In the genomic region with DNA sequence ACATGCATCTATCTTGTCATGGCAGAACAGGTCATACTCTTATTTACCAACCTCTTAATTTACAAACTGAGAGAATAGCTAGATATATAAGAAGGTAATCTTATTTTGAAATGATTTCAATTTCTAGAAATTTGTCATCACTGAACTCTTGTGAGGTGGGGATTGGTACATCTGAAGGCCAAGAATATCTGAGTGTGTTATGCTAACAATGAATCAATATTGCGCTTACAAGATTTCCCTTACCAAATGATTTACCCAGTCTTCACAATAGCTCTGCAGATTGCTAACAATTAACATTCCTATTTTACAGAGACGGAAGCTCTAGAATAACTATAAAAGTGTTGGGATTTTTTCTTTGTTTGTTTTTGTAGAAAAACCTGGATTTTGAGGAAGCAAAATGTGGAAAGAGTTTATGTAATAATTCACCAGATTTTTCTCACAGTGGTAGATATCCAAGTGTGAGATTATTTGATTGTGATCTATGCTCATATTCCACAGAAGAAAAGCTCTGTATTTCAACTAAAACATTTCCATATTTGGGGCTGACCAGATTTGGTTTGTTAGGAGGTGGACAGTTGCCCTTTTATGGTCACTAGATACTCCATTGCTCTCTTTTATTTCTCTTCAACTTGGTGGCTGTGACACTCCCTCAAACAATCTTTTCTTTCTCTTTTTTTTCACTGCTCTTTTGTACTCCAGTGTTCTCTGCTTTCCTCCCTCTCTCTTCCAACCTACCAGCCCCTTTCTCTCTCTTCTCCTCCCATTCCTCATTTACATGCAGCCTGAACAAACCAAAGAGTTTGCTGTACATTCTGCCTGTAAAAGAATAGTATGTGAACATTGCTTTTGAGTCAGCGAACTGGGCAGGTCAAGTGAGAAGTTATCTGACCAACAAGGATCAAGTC, we compare ENCODE assay signal across 20 cellular contexts. TPM values are rescaled to one million over a fixed set of nuclear protein-coding genes. Genes with fewer than 3 reads are reported as not detected.
DNase-seq lines count a peak whose midpoint lies in the region; ATAC-seq, FAIRE-seq and TF ChIP-seq lines count a peak whose summit lies in the region.
"Had no signal": no experiment of that assay in that cellular context is flagged by ENCODE, and none has a peak within 500 bp of the region (broad histone marks: within the 10 kb centered on the region; RNA-seq: fewer than 3 reads in every experiment).

No MANE protein-coding gene starts in this region.

- peaks cover 55% of the 10 kb centered on the region for H3K79me2 ChIP-seq in HepG2 (ENCODE audit: insufficient read depth, low read length)

- H3K36me3 Mint-ChIP-seq in chondrocyte (ENCODE audit: low read depth), result no peaks in the 10 kb centered on the region

- H3K9ac ChIP-seq in HepG2 (ENCODE audit: insufficient read depth, low read depth, low read length) (no peak overlapping the region), muscle layer of colon (ENCODE audit: low read length) (no peak overlapping the region)

- no peaks in the 10 kb centered on the region for H3K9me3 ChIP-seq in HepG2 (ENCODE audit: low read length)
- no peaks in the 10 kb centered on the region for H3K9me3 ChIP-seq in right lobe of liver
- no peaks in the 10 kb centered on the region for H3K9me3 ChIP-seq in muscle layer of colon (ENCODE audit: low read length)
- H3K9me3 ChIP-seq: left lung, SJSA1 had no signal

- TF ChIP-seq EP300 in HepG2 (IDR thresholded peaks at IDR 0.05; ENCODE audit: low read depth in 2 of 2, low read length in 2 of 2) (no peak), HepG2 (CRISPR knock-in tag; IDR thresholded peaks at IDR 0.05; ENCODE audit: borderline replicate concordance) (no peak)

- intact Hi-C loops in HepG2 (cut with micrococcal nuclease; ENCODE audit: unreplicated experiment) (loop anchor here (5.0 kb wide), 1 partner anchor 47 kb away; a partner anchor contains a TSS), right lobe of liver (cut with DNase I) (no loop called here)

- H3K4me1 Mint-ChIP-seq in chondrocyte (ENCODE audit: low read depth), result peaks cover 57% of the 10 kb centered on the region

- no peak for FAIRE-seq in HepG2 (lab: Jason Lieb, UNC)

- no peak for TF ChIP-seq POLR2A in HepG2 (IDR thresholded peaks at IDR 0.05; ENCODE audit: insufficient read depth in 1 of 2, low read depth in 2 of 2, low read length in 2 of 2)
- TF ChIP-seq POLR2A in right lobe of liver (IDR thresholded peaks at IDR 0.05), result no peak

- no peak overlapping the region for H2AFZ ChIP-seq in HepG2 (ENCODE audit: low read length)

- H3K27ac ChIP-seq in HepG2 (ENCODE audit: extremely low read length, insufficient read depth, low read length), result no peak overlapping the region
- H3K27ac ChIP-seq in right lobe of liver, result no peak overlapping the region
- peak overlapping the region; percentile 14 for H3K27ac ChIP-seq in muscle layer of colon (ENCODE audit: low read depth, low read length)
- H3K27ac ChIP-seq: brain microvascular endothelial cell, left lung, SJSA1 had no signal

- ATAC-seq in HepG2 (no peak), right lobe of liver (no peak), GM19351 (IDR thresholded peaks at IDR 0.05; ENCODE audit: unreplicated experiment) (no peak), GM19455 (IDR thresholded peaks at IDR 0.05; ENCODE audit: unreplicated experiment) (no peak)
- ATAC-seq: GM12878; HCT116; left lung; naive thymus-derived CD8-positive, alpha-beta T cell had no signal

- POLR2A ChIA-PET in HepG2 (lab: Yijun Ruan, JAX), result no interaction called here

- no peaks in the 10 kb centered on the region for H3K9me3 Mint-ChIP-seq in chondrocyte (ENCODE audit: low read depth)
- H3K9me3 Mint-ChIP-seq: activated CD4-positive, alpha-beta memory T cell treated with anti-CD3 and anti-CD28 coated beads, Interleukin-2, amount 10 ng/mL, durations not matched to agents 7 days and 5 days; activated T-helper 1 cell treated with anti-CD3 and anti-CD28 coated beads, Interleukin-12 subunit alpha, Interleukin-12 subunit beta, Interleukin-2, Interleukin-4 antibody, amounts not matched to agents 30 ng/mL and 10 ng/mL and 1 ng/mL, durations not matched to agents 14 hours and 24 hours and 36 hours; CD8-positive, alpha-beta memory T cell; naive thymus-derived CD8-positive, alpha-beta T cell had no signal

- peak overlapping the region; percentile 55 for H3K27ac Mint-ChIP-seq in chondrocyte (ENCODE audit: unreplicated experiment)
- H3K27ac Mint-ChIP-seq: activated CD4-positive, alpha-beta memory T cell treated with anti-CD3 and anti-CD28 coated beads, Interleukin-2, amount 10 ng/mL, durations not matched to agents 7 days and 5 days; activated T-helper 1 cell treated with anti-CD3 and anti-CD28 coated beads, Interleukin-12 subunit alpha, Interleukin-12 subunit beta, Interleukin-2, Interleukin-4 antibody, amounts not matched to agents 30 ng/mL and 10 ng/mL and 1 ng/mL, durations not matched to agents 14 hours and 24 hours and 36 hours had no signal

- CTCF ChIA-PET in HepG2 (lab: Yijun Ruan, JAX; ENCODE audit: low intra/inter-chr PET ratio, low total read pairs), result no interaction called here

- in situ Hi-C loops in HepG2 (cut with HindIII; ENCODE audit: extremely low pct_ligation_motif_present, low pct_unique_long_range_greater_than_20kb) (no loop called here), GM13977 (cut with MboI; ENCODE audit: low pct_unique_long_range_greater_than_20kb, low sequenced_read_pairs, unreplicated experiment) (no loop called here)

- no peak for TF ChIP-seq RAD21 in HepG2 (CRISPR knock-in tag; IDR thresholded peaks at IDR 0.05)

- 93% methylated on average over 3 of the region's 3 CpGs for WGBS in HepG2 (ENCODE audit: low lambda C conversion rate)
- 79% methylated on average over 3 of the region's 3 CpGs for WGBS in right lobe of liver (ENCODE audit: insufficient coverage, low coverage, low lambda C conversion rate, missing lambda C conversion rate)

- H3K4me3 Mint-ChIP-seq in chondrocyte (ENCODE audit: unreplicated experiment), result no peak overlapping the region
- H3K4me3 Mint-ChIP-seq: activated CD4-positive, alpha-beta memory T cell treated with anti-CD3 and anti-CD28 coated beads, Interleukin-2, amount 10 ng/mL, durations not matched to agents 7 days and 5 days; activated T-helper 1 cell treated with anti-CD3 and anti-CD28 coated beads, Interleukin-12 subunit alpha, Interleukin-12 subunit beta, Interleukin-2, Interleukin-4 antibody, amounts not matched to agents 30 ng/mL and 10 ng/mL and 1 ng/mL, durations not matched to agents 14 hours and 24 hours and 36 hours; CD8-positive, alpha-beta memory T cell; naive thymus-derived CD8-positive, alpha-beta T cell had no signal

- H3K4me2 ChIP-seq in HepG2 (ENCODE audit: low read depth, low read length), result no peak overlapping the region

- H3K36me3 ChIP-seq in HepG2 (replicated peaks in 1 of 2; ENCODE audit: control insufficient read depth in 1 of 2, insufficient read depth in 2 of 2, low read length in 2 of 2) (no peaks in the 10 kb centered on the region; a peak in 1 of 5 replicates), right lobe of liver (no peaks in the 10 kb centered on the region), muscle layer of colon (ENCODE audit: insufficient read depth, low read length) (no peaks in the 10 kb centered on the region)
- H3K36me3 ChIP-seq: brain microvascular endothelial cell, SJSA1 had no signal

- TF ChIP-seq CTCF in HepG2 (CRISPR knock-in tag; IDR thresholded peaks at IDR 0.05), result no peak
- no peak for TF ChIP-seq CTCF in right lobe of liver (IDR thresholded peaks at IDR 0.05)
- no peak for TF ChIP-seq CTCF in chondrocyte (IDR thresholded peaks at IDR 0.05)
- TF ChIP-seq CTCF in GM13977 (IDR thresholded peaks at IDR 0.05; ENCODE audit: extremely low read depth, insufficient read depth, missing control alignments), result no peak

- no peak for DNase-seq in HepG2 (ENCODE audit: low spot score)
- DNase-seq in right lobe of liver, result no peak
- no peak for DNase-seq in chondrocyte (ENCODE audit: low spot score)
- no peak for DNase-seq in ecto neural progenitor cell (ENCODE audit: low spot score)
- no peak for DNase-seq in GM13977 (ENCODE audit: low spot score)
- DNase-seq: activated CD4-positive, alpha-beta memory T cell treated with anti-CD3 and anti-CD28 coated beads, Interleukin-2, amount 10 ng/mL, durations not matched to agents 7 days and 5 days; brain microvascular endothelial cell; CD8-positive, alpha-beta memory T cell; effector CD8-positive, alpha-beta T cell; left lung; naive thymus-derived CD8-positive, alpha-beta T cell; NCI-H2081; NCI-H524 treated with DMSO at 0.1 percent for 48 hours had no signal

- no TSS peak for BruUV-seq in HepG2 (replicated peaks; lab: Mats Ljungman, UMichigan)

- H3K4me3 ChIP-seq in HepG2 (replicated peaks in 1 of 3; ENCODE audit: insufficient read depth in 1 of 3, low read depth in 2 of 3, low read length in 3 of 3) (no peak overlapping the region), right lobe of liver (no peak overlapping the region), muscle layer of colon (ENCODE audit: low read depth in 1 of 2, low read length in 2 of 2) (no peak overlapping the region)
- H3K4me3 ChIP-seq: GM12878, left lung, SJSA1 had no signal

- H3K27me3 ChIP-seq in HepG2 (ENCODE audit: control insufficient read depth in 1 of 2, insufficient read depth in 2 of 2, low read length in 2 of 2), result no peaks in the 10 kb centered on the region
- H3K27me3 ChIP-seq in right lobe of liver, result no peaks in the 10 kb centered on the region
- H3K27me3 ChIP-seq in muscle layer of colon (ENCODE audit: control insufficient read depth in 1 of 2, insufficient read depth in 2 of 2, low read length in 2 of 2), result no peaks in the 10 kb centered on the region
- H3K27me3 ChIP-seq: brain microvascular endothelial cell, left lung, SJSA1 had no signal

- peaks cover 60% of the 10 kb centered on the region for H4K20me1 ChIP-seq in HepG2 (ENCODE audit: insufficient read depth, low read length)

- H3K4me1 ChIP-seq in HepG2 (ENCODE audit: insufficient read depth, low read length) (peaks cover 47% of the 10 kb centered on the region), right lobe of liver (peaks cover 0 to 12% (median 4%) of the 10 kb centered on the region in 4 donors), muscle layer of colon (ENCODE audit: insufficient read depth, low read length) (peaks cover 42% of the 10 kb centered on the region)

- no peaks in the 10 kb centered on the region for H3K27me3 Mint-ChIP-seq in chondrocyte (ENCODE audit: low read depth)
- H3K27me3 Mint-ChIP-seq: activated CD4-positive, alpha-beta memory T cell treated with anti-CD3 and anti-CD28 coated beads, Interleukin-2, amount 10 ng/mL, durations not matched to agents 7 days and 5 days; CD8-positive, alpha-beta memory T cell had no signal

RNA-seq across cellular contexts. Expression of a gene that starts 48.6 kb away (rescaled TPM):
- total RNA-seq in HepG2 (2016; rRNA removed; fragmentation: Illumina TruSeq; extraction: Trizol), result 25.9 and 46.3 TPM in 2 replicates
- 4.6 and 5.4 TPM in 2 replicates for total RNA-seq in HepG2 (2016; cell fraction: cytosol; rRNA removed; fragmentation: Illumina TruSeq; extraction: Trizol; ENCODE audit: low read depth)
- 26.5 and 41.4 TPM in 2 replicates for total RNA-seq in HepG2 (2016; cell fraction: insoluble cytoplasmic fraction; rRNA removed; fragmentation: Illumina TruSeq; extraction: Trizol)
- total RNA-seq in HepG2 (2016; cell fraction: membrane; rRNA removed; fragmentation: Illumina TruSeq; extraction: Trizol), result 9.7 and 10.3 TPM in 2 replicates
- 43.5 and 46.2 TPM in 2 replicates for total RNA-seq in HepG2 (2016; cell fraction: nucleus; rRNA removed; fragmentation: Illumina TruSeq; extraction: Trizol)
- 22.7 and 33.2 TPM in 2 replicates for polyA plus RNA-seq in HepG2 (2011; rRNA removed)
- 15.1 and 17.4 TPM in 2 replicates for polyA plus RNA-seq in HepG2 (2011; cell fraction: cytosol; rRNA removed)
- polyA plus RNA-seq in HepG2 (2011; cell fraction: nucleus; rRNA removed), result 41.8 and 45.1 TPM in 2 replicates
- 29.3 and 33.0 TPM in 2 replicates for polyA plus RNA-seq in HepG2 (2012)
- 0.78 and 1.2 TPM in 2 replicates for polyA plus RNA-seq in HepG2 (2016; cell fraction: cytosol; fragmentation: Illumina TruSeq; extraction: Trizol; ENCODE audit: low read depth)
- 34.1 and 34.4 TPM in 2 replicates for polyA plus RNA-seq in HepG2 (2016; cell fraction: insoluble cytoplasmic fraction; fragmentation: Illumina TruSeq; extraction: Trizol; ENCODE audit: low read depth)
- polyA plus RNA-seq in HepG2 (2016; cell fraction: membrane; fragmentation: Illumina TruSeq; extraction: Trizol; ENCODE audit: low read depth), result 4.3 and 6.2 TPM in 2 replicates
- 36.2 and 36.5 TPM in 2 replicates for polyA plus RNA-seq in HepG2 (2016; cell fraction: nucleus; fragmentation: Illumina TruSeq; extraction: Trizol; ENCODE audit: insufficient read depth, low read depth)
- 21.7 and 31.8 TPM in 2 replicates for polyA minus RNA-seq in HepG2 (2011; rRNA and poly(A)+ RNA removed; ENCODE audit: low replicate concordance)
- 18.4 and 24.8 TPM in 2 replicates for polyA minus RNA-seq in HepG2 (2011; cell fraction: cytosol; rRNA and poly(A)+ RNA removed)
- 130 and 131 TPM in 2 replicates for polyA minus RNA-seq in HepG2 (2011; cell fraction: nucleus; rRNA and poly(A)+ RNA removed)
- 10 to 100 TPM; 12.0 to 29.3 (median 19.6) TPM for total RNA-seq in right lobe of liver
- total RNA-seq in chondrocyte, result 52.9 to 65.8 TPM (median 58.5 TPM) in 3 replicates
